1 cellular context compared by ENCODE assay signal in the genomic region with DNA sequence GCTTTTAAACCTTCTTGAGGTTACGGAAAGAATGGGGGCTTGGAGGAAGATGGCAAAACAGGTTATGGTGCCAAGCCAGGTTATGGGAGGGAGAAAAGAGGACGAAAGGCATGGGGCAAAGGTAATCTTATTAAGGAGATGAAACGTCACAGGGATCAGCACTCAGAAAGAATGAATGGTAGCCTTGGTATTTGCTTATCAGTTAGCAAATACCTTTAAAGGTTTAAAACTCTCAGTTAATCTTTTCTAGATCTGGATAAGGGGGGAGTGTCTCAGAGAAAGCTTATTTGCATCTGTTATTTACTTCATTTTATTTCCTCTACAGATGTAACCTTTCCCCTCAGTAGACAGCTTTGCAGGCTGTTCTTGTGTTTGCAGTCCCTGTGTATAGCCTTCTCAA.
TF ChIP-seq lines count a peak whose summit lies in the region.

No MANE protein-coding gene starts in this region.

TF ChIP-seq in A549, 52 proteins besides CTCF, POLR2A, EP300 and RAD21:
- no peak for TF ChIP-seq ZNF302 (CRISPR knock-in tag; IDR thresholded peaks at IDR 0.05)
- TF ChIP-seq PHF8 (IDR thresholded peaks at IDR 0.05; ENCODE audit: borderline replicate concordance, low read depth), result no peak
- no peak for TF ChIP-seq NR3C1 (IDR thresholded peaks at IDR 0.05)
- TF ChIP-seq SREBF2 (IDR thresholded peaks at IDR 0.05), result no peak
- no peak for TF ChIP-seq CHD2 (IDR thresholded peaks at IDR 0.05; ENCODE audit: low read length, partially characterized antibody)
- no peak for TF ChIP-seq PBX3 (IDR thresholded peaks at IDR 0.05)
- TF ChIP-seq MAFK (IDR thresholded peaks at IDR 0.05; ENCODE audit: partially characterized antibody), result no peak
- no peak for TF ChIP-seq CEBPB (IDR thresholded peaks at IDR 0.05)
